ENCODE assay signal across 1 cellular context in genomic region chr1:84574936-84575335, GRCh38.
TF ChIP-seq lines count a peak whose summit lies in the region.

No MANE protein-coding gene starts in this region.

TF ChIP-seq in K562, 482 proteins besides CTCF, POLR2A, EP300 and RAD21 (continued from another document):
- TF ChIP-seq, protein P1, sequence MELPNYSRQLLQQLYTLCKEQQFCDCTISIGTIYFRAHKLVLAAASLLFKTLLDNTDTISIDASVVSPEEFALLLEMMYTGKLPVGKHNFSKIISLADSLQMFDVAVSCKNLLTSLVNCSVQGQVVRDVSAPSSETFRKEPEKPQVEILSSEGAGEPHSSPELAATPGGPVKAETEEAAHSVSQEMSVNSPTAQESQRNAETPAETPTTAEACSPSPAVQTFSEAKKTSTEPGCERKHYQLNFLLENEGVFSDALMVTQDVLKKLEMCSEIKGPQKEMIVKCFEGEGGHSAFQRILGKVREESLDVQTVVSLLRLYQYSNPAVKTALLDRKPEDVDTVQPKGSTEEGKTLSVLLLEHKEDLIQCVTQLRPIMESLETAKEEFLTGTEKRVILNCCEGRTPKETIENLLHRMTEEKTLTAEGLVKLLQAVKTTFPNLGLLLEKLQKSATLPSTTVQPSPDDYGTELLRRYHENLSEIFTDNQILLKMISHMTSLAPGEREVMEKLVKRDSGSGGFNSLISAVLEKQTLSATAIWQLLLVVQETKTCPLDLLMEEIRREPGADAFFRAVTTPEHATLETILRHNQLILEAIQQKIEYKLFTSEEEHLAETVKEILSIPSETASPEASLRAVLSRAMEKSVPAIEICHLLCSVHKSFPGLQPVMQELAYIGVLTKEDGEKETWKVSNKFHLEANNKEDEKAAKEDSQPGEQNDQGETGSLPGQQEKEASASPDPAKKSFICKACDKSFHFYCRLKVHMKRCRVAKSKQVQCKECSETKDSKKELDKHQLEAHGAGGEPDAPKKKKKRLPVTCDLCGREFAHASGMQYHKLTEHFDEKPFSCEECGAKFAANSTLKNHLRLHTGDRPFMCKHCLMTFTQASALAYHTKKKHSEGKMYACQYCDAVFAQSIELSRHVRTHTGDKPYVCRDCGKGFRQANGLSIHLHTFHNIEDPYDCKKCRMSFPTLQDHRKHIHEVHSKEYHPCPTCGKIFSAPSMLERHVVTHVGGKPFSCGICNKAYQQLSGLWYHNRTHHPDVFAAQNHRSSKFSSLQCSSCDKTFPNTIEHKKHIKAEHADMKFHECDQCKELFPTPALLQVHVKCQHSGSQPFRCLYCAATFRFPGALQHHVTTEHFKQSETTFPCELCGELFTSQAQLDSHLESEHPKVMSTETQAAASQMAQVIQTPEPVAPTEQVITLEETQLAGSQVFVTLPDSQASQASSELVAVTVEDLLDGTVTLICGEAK (IDR thresholded peaks at IDR 0.05) = peak; percentile 26
- TF ChIP-seq, protein P1 (CRISPR knock-in tag; IDR thresholded peaks at IDR 0.05) = no peak
- TF ChIP-seq FUS (optimal IDR thresholded peaks at IDR 0.05; ENCODE audit: low read depth, low read length) (no peak), XRCC4 (IDR thresholded peaks at IDR 0.05; ENCODE audit: extremely low read depth, insufficient read depth, insufficient read length) (no peak), DMBX1 (CRISPR knock-in tag; IDR thresholded peaks at IDR 0.05; ENCODE audit: borderline replicate concordance) (no peak), ZNF354B (CRISPR knock-in tag; IDR thresholded peaks at IDR 0.05) (no peak), ARID1B (IDR thresholded peaks at IDR 0.05) (0 out of 2 replicates have a peak, but pooled peaks have one; percentile 13), ZBTB17 (CRISPR knock-in tag; IDR thresholded peaks at IDR 0.05) (0 out of 2 replicates have a peak, but pooled peaks have one; percentile 24), DNMT1 (IDR thresholded peaks at IDR 0.05) (no peak), TFAP4 (CRISPR knock-in tag; IDR thresholded peaks at IDR 0.05; ENCODE audit: borderline replicate concordance) (no peak), SMARCA4 (IDR thresholded peaks at IDR 0.05) (no peak; the same call in 1 of the 2 replicates)
- TF ChIP-seq, protein P2, sequence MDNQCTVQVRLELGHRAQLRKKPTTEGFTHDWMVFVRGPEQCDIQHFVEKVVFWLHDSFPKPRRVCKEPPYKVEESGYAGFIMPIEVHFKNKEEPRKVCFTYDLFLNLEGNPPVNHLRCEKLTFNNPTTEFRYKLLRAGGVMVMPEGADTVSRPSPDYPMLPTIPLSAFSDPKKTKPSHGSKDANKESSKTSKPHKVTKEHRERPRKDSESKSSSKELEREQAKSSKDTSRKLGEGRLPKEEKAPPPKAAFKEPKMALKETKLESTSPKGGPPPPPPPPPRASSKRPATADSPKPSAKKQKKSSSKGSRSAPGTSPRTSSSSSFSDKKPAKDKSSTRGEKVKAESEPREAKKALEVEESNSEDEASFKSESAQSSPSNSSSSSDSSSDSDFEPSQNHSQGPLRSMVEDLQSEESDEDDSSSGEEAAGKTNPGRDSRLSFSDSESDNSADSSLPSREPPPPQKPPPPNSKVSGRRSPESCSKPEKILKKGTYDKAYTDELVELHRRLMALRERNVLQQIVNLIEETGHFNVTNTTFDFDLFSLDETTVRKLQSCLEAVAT (IDR thresholded peaks at IDR 0.05) = 0 out of 4 replicates have a peak, but pooled peaks of 1 of the 2 experiments have one; percentile 0
- TF ChIP-seq, protein P3, sequence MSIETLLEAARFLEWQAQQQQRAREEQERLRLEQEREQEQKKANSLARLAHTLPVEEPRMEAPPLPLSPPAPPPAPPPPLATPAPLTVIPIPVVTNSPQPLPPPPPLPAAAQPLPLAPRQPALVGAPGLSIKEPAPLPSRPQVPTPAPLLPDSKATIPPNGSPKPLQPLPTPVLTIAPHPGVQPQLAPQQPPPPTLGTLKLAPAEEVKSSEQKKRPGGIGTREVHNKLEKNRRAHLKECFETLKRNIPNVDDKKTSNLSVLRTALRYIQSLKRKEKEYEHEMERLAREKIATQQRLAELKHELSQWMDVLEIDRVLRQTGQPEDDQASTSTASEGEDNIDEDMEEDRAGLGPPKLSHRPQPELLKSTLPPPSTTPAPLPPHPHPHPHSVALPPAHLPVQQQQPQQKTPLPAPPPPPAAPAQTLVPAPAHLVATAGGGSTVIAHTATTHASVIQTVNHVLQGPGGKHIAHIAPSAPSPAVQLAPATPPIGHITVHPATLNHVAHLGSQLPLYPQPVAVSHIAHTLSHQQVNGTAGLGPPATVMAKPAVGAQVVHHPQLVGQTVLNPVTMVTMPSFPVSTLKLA (conservative IDR thresholded peaks at IDR 0.05) = 0 out of 4 replicates have a peak, but pooled peaks of 1 of the 2 experiments have one; percentile 7
TF ChIP-seq in K562: peak in this region for 7.
